Comparison of ENCODE assay signal across 14 cellular contexts in genomic region chr1:155015527-155016230, GRCh38. TPM values are rescaled to one million over a fixed set of nuclear protein-coding genes. Genes with fewer than 3 reads are reported as not detected.
DNase-seq lines count a peak whose midpoint lies in the region; ATAC-seq and TF ChIP-seq lines count a peak whose summit lies in the region.
"Had no signal": no experiment of that assay in that cellular context is flagged by ENCODE, and none has a peak within 500 bp of the region (broad histone marks: within the 10 kb centered on the region; RNA-seq: fewer than 3 reads in every experiment).

No MANE protein-coding gene starts in this region.

- H3K56ac ChIP-seq in H9 (ENCODE audit: insufficient read length, low read depth, low read length) = no peak overlapping the region

- no peaks in the 10 kb centered on the region for H3K23me2 ChIP-seq in H9 (ENCODE audit: insufficient read length, low read depth, low read length, poor library complexity, severe bottlenecking)

- H3K18ac ChIP-seq in H9 (ENCODE audit: insufficient read length, low read depth, low read length) = no peak overlapping the region

- TF ChIP-seq CTCF in H9 (conservative IDR thresholded peaks at IDR 0.05) (no peak), neutrophil (IDR thresholded peaks at IDR 0.05) (no peak)

- no peak overlapping the region for H3K23ac ChIP-seq in H9 (ENCODE audit: insufficient read length, low read depth, low read length)

- H3T11ph ChIP-seq in H9 (ENCODE audit: low read length) = no peak overlapping the region

- H2BK20ac ChIP-seq in H9 (ENCODE audit: low read depth, low read length, poor library complexity, severe bottlenecking) = no peak overlapping the region

- no peak overlapping the region for H2BK120ac ChIP-seq in H9 (ENCODE audit: low read depth, low read length, poor library complexity, severe bottlenecking)

- H3K4me1 ChIP-seq in BLaER1 (peaks cover 91% of the 10 kb centered on the region), H9 (ENCODE audit: insufficient read depth, low read length) (peaks cover 3% of the 10 kb centered on the region; the same call in 1 of the 2 replicates), neutrophil (ENCODE audit: control insufficient read depth in 1 of 2, insufficient read depth in 1 of 2, low read depth in 1 of 2, low read length in 1 of 2) (peaks cover 68 to 75% of the 10 kb centered on the region in 2 experiments)

- H4K91ac ChIP-seq in H9 (ENCODE audit: insufficient read length, low read depth, low read length) = no peak overlapping the region

- no peak overlapping the region for H3K14ac ChIP-seq in H9 (ENCODE audit: insufficient read depth, low read length)

- H3K9me3 ChIP-seq in BLaER1 (no peaks in the 10 kb centered on the region), H9 (ENCODE audit: control insufficient read depth, low read depth, low read length) (no peaks in the 10 kb centered on the region), neutrophil (no peaks in the 10 kb centered on the region)
- H3K9me3 ChIP-seq: pancreas, testis had no signal

- H3K9ac ChIP-seq in BLaER1 = no peak overlapping the region
- no peak overlapping the region for H3K9ac ChIP-seq in H9 (ENCODE audit: extremely low read depth, insufficient read length, low read length)

- no peaks in the 10 kb centered on the region for H3K79me1 ChIP-seq in H9 (ENCODE audit: insufficient read depth, low read depth, low read length, poor library complexity, severe bottlenecking)

- peaks cover 39 to 62% of the 10 kb centered on the region in 2 experiments for H3K4me1 Mint-ChIP-seq in H9
- H3K4me1 Mint-ChIP-seq in central memory CD8-positive, alpha-beta T cell = peaks cover 59% of the 10 kb centered on the region

- H3K4me2 ChIP-seq in BLaER1 (peak overlapping the region; percentile 95), H9 (ENCODE audit: insufficient read depth, insufficient read length, low read length) (no peak overlapping the region)

- no peak overlapping the region for H4K5ac ChIP-seq in H9 (ENCODE audit: insufficient read length, low read depth, low read length)

- H3K9me3 Mint-ChIP-seq in H9 = no peaks in the 10 kb centered on the region; a peak in 1 of 5 replicates
- H3K9me3 Mint-ChIP-seq in central memory CD8-positive, alpha-beta T cell = no peaks in the 10 kb centered on the region

- H3K27ac ChIP-seq in BLaER1 = peak overlapping the region; percentile 13
- H3K27ac ChIP-seq in H9 (ENCODE audit: insufficient read length, low read depth, low read length) = no peak overlapping the region
- peak overlapping the region; percentile 97 for H3K27ac ChIP-seq in neutrophil
- no peak overlapping the region for H3K27ac ChIP-seq in caudate nucleus (ENCODE audit: low read depth, low read length)

- no peaks in the 10 kb centered on the region for H3K27me3 ChIP-seq in BLaER1
- no peaks in the 10 kb centered on the region for H3K27me3 ChIP-seq in H9 (ENCODE audit: insufficient read depth, low read length)
- no peaks in the 10 kb centered on the region for H3K27me3 ChIP-seq in neutrophil
- H3K27me3 ChIP-seq: pancreas, testis had no signal

- H3K79me2 ChIP-seq in H9 (ENCODE audit: insufficient read depth, low read length) = no peaks in the 10 kb centered on the region; the same call in 1 of the 2 replicates

- H2BK5ac ChIP-seq in H9 (ENCODE audit: insufficient read length, low read length) = no peak overlapping the region

- no CpG with 5 or more reads among the region's 16 CpGs for WGBS in H9 (ENCODE audit: extremely low coverage, insufficient read length, low lambda C conversion rate)

- DNase-seq in H9 = no peak
- DNase-seq in central memory CD8-positive, alpha-beta T cell (ENCODE audit: low spot score in 2 of 2) = no peak
- no peak for DNase-seq in activated effector memory CD4-positive, alpha-beta T cell treated with Interleukin-2 at 50 U/mL for 16 hours
- no peak for DNase-seq in caudate nucleus (lab: John Stamatoyannopoulos, UW)
- DNase-seq: activated CD4-positive, alpha-beta T cell treated with anti-CD3 and anti-CD28 coated beads, Interleukin-2, amount 50 U/mL, for 1 hour; Karpas-422; stimulated activated CD4-positive, alpha-beta T cell treated with anti-CD3 and anti-CD28 coated beads, Interleukin-4, amount 100 ng/mL, for 1 hour; testis had no signal

- no peak overlapping the region for H3K4ac ChIP-seq in H9 (ENCODE audit: low read depth, low read length)

- H2AK5ac ChIP-seq in H9 (ENCODE audit: insufficient read length, low read length) = no peak overlapping the region

- H3K4me3 Mint-ChIP-seq in H9 = peak overlapping the region in 1 of 2 experiments; percentile 42; a peak in 2 of 5 replicates
- H3K4me3 Mint-ChIP-seq in central memory CD8-positive, alpha-beta T cell = peak overlapping the region; percentile 56

- no peak overlapping the region for H4K8ac ChIP-seq in H9 (replicated peaks; ENCODE audit: insufficient read length, low read depth, low read length)

- H3K36me3 Mint-ChIP-seq in H9 (ENCODE audit: insufficient read depth in 1 of 3, low read depth in 3 of 3) = peaks cover 8 to 39% (median 23%) of the 10 kb centered on the region in 3 experiments; a peak in 6 of 7 replicates
- peaks cover 10% of the 10 kb centered on the region for H3K36me3 Mint-ChIP-seq in central memory CD8-positive, alpha-beta T cell (ENCODE audit: insufficient read depth)

- H3K27ac Mint-ChIP-seq in H9 = peak overlapping the region in 2 of 3 experiments; percentile 51 to 80; a peak in 4 of 7 replicates
- no peak overlapping the region for H3K27ac Mint-ChIP-seq in central memory CD8-positive, alpha-beta T cell (ENCODE audit: low read depth)

- no peak overlapping the region for H2BK12ac ChIP-seq in H9 (ENCODE audit: insufficient read length, low read depth, low read length)

- no peak overlapping the region for H2AFZ ChIP-seq in H9 (ENCODE audit: low read length)

- no peaks in the 10 kb centered on the region; the same call in 1 of the 2 replicates for H3K27me3 Mint-ChIP-seq in H9 (ENCODE audit: low read depth)
- no peaks in the 10 kb centered on the region for H3K27me3 Mint-ChIP-seq in central memory CD8-positive, alpha-beta T cell

- H3K36me3 ChIP-seq in BLaER1 (peaks cover 39% of the 10 kb centered on the region), neutrophil (peaks cover 86% of the 10 kb centered on the region)

- peaks cover 46% of the 10 kb centered on the region; the same call in 1 of the 2 replicates for H4K20me1 ChIP-seq in BLaER1
- no peaks in the 10 kb centered on the region for H4K20me1 ChIP-seq in H9 (ENCODE audit: control insufficient read depth, insufficient read depth, insufficient read length)

- no peak overlapping the region for H2BK15ac ChIP-seq in H9 (ENCODE audit: low read depth, low read length)

- ATAC-seq in central memory CD8-positive, alpha-beta T cell (replicated peaks; ENCODE audit: extremely low read depth, poor library complexity, severe bottlenecking) = no peak
- no peak for ATAC-seq in GM18873 (IDR thresholded peaks at IDR 0.05; ENCODE audit: low FRiP score, unreplicated experiment)
- ATAC-seq in GM21576 (IDR thresholded peaks at IDR 0.05; ENCODE audit: unreplicated experiment) = no peak
- ATAC-seq: pancreas had no signal

- H3K4me3 ChIP-seq in BLaER1 (no peak overlapping the region; the same call in 1 of the 2 replicates), neutrophil (ENCODE audit: low read depth in 1 of 2, low read length in 1 of 2) (peak overlapping the region in 1 of 2 experiments; percentile 65)
- H3K4me3 ChIP-seq: pancreas, testis had no signal

RNA-seq across cellular contexts. Expression of gene ZBTB7B, which starts 13.1 kb away (rescaled TPM):
- total RNA-seq in H9 (2021) = 33.5 and 38.3 TPM in 2 replicates

RNA-seq across cellular contexts. Expression of gene DCST2, which starts 17.9 kb away (rescaled TPM):
- total RNA-seq in H9 (2021) = 0.35 and 0.44 TPM in 2 replicates

RNA-seq across cellular contexts. Expression of gene DCST1, which starts 17.9 kb away (rescaled TPM):
- not detected in 2 replicates for total RNA-seq in H9 (2021)
- total RNA-seq: fibroblast of lung had no signal

RNA-seq across cellular contexts. Expression of gene LENEP, which starts 22.3 kb away (rescaled TPM):
- total RNA-seq in H9 (2021) = 1.4 and 2.8 TPM in 2 replicates
- total RNA-seq: fibroblast of lung had no signal

RNA-seq across cellular contexts. Expression of gene FLAD1, which starts 32.5 kb away (rescaled TPM):
- 97.0 and 102 TPM in 2 replicates for total RNA-seq in H9 (2021)

Comparison
In these comparisons a context has a peak if more than half of its experiments do, and no peak if none do; other contexts are left out.
1. H3K27ac ChIP-seq: peak in BLaER1 (single experiment) and neutrophil (single experiment); none in H9 (single experiment) and caudate nucleus (single experiment).